In the genomic region with DNA sequence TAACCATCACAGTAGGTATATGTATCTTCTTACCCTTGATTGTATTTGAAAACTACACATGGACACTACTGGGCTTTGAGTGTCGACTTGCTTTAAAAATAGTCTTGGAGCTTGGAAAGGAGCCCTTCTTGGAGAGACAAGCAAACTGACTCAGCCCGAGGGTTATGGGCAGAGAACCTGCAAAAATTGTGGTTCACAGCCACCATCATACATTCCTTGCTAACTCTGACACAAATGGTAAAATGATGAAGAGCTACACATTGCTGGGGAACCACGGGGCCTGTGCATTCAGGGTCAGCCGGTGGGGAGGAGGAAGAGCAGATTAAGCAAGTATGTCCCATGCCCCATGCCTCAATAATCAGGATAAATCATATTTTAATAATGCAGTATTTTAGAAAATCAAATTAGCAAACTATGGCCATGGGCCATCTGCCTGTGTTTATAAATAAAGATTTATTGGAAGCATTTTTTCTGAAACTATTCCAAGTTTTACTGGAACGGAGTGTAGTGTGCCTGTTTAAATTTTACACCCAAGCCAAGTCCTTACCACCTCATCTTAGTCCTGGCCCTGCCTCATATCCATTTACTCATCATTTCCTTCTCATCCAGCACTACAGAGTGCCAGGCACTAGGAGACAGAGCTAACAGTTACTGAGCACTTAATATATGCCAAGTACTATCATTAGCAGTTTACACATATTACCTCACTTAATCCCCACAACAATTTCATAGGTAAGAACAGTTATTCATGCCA, we compare ENCODE assay signal across 14 cellular contexts.
DNase-seq lines count a peak whose midpoint lies in the region; ATAC-seq and TF ChIP-seq lines count a peak whose summit lies in the region.
"Had no signal": no experiment of that assay in that cellular context is flagged by ENCODE, and none has a peak within 500 bp of the region (broad histone marks: within the 10 kb centered on the region; RNA-seq: fewer than 3 reads in every experiment).

No MANE protein-coding gene starts in this region.

- H3K27me3 Mint-ChIP-seq in activated CD8-positive, alpha-beta T cell treated with anti-CD3 and anti-CD28 coated beads, Interleukin-2, amount 10 ng/mL, durations not matched to agents 7 days and 5 days (ENCODE audit: low read depth): peaks cover 5% of the 10 kb centered on the region
- H3K27me3 Mint-ChIP-seq: type B pancreatic cell had no signal

- no peaks in the 10 kb centered on the region for H3K36me3 ChIP-seq in brain microvascular endothelial cell (replicated peaks)
- no peaks in the 10 kb centered on the region for H3K36me3 ChIP-seq in spleen
- H3K36me3 ChIP-seq in gastrocnemius medialis: no peaks in the 10 kb centered on the region
- H3K36me3 ChIP-seq: pancreas had no signal

- H3K4me1 ChIP-seq in spleen (peaks cover 20 to 68% (median 45%) of the 10 kb centered on the region in 6 donors), gastrocnemius medialis (peaks cover 0 to 7% of the 10 kb centered on the region in 2 donors)
- H3K4me1 ChIP-seq: pancreas, SJCRH30 had no signal

- 86 to 93% (median 92%) methylated on average over 5 of the region's 5 CpGs for WGBS in spleen, 5 donors

- H3K4me3 Mint-ChIP-seq in activated CD8-positive, alpha-beta T cell treated with anti-CD3 and anti-CD28 coated beads, Interleukin-2, amount 10 ng/mL, durations not matched to agents 7 days and 5 days: no peak overlapping the region
- H3K4me3 Mint-ChIP-seq: type B pancreatic cell had no signal

- in situ Hi-C loops in brain microvascular endothelial cell (cut with HindIII; ENCODE audit: low pct_ligation_motif_present, low sequenced_read_pairs): no loop called here
- in situ Hi-C loops in gastrocnemius medialis (cut with MboI; ENCODE audit: low sequenced_read_pairs in 4 of 4): no loop called here

- intact Hi-C loops in spleen (cut with DNase I; ENCODE audit: low total_unique reads): no loop called here
- intact Hi-C loops in gastrocnemius medialis (cut with DNase I; ENCODE audit: low total_unique reads): no loop called here

- peaks cover 0 to 10% of the 10 kb centered on the region in 2 donors for H3K9me3 Mint-ChIP-seq in activated naive CD4-positive, alpha-beta T cell treated with anti-CD3 and anti-CD28 coated beads, Interleukin-2, amount 50 U/mL, for 72 hours
- no peaks in the 10 kb centered on the region for H3K9me3 Mint-ChIP-seq in activated CD8-positive, alpha-beta T cell treated with anti-CD3 and anti-CD28 coated beads, Interleukin-2, amount 10 ng/mL, durations not matched to agents 7 days and 5 days (ENCODE audit: insufficient read depth)
- H3K9me3 Mint-ChIP-seq: type B pancreatic cell had no signal

- no peaks in the 10 kb centered on the region for H3K27me3 ChIP-seq in brain microvascular endothelial cell (replicated peaks)
- H3K27me3 ChIP-seq in spleen (replicated peaks in 1 of 7): no peaks in the 10 kb centered on the region
- H3K27me3 ChIP-seq in gastrocnemius medialis: no peaks in the 10 kb centered on the region
- H3K27me3 ChIP-seq: pancreas, SJCRH30 had no signal

- no peak for ATAC-seq in activated naive CD4-positive, alpha-beta T cell treated with anti-CD3 and anti-CD28 coated beads, Interleukin-2, amount 50 U/mL, for 72 hours
- ATAC-seq in gastrocnemius medialis: no peak
- ATAC-seq in activated CD8-positive, alpha-beta T cell treated with anti-CD3 and anti-CD28 coated beads, Interleukin-2, amount 10 ng/mL, durations not matched to agents 7 days and 5 days: no peak
- ATAC-seq: pancreas had no signal

- H3K27ac Mint-ChIP-seq in activated naive CD4-positive, alpha-beta T cell treated with anti-CD3 and anti-CD28 coated beads, Interleukin-2, amount 50 U/mL, for 72 hours: peak overlapping the region; percentile 73 to 79
- no peak overlapping the region for H3K27ac Mint-ChIP-seq in activated CD8-positive, alpha-beta T cell treated with anti-CD3 and anti-CD28 coated beads, Interleukin-2, amount 10 ng/mL, durations not matched to agents 7 days and 5 days
- H3K27ac Mint-ChIP-seq: type B pancreatic cell had no signal

- POLR2A ChIA-PET in activated CD8-positive, alpha-beta T cell treated with anti-CD3 and anti-CD28 coated beads, Interleukin-2, amount 10 ng/mL, durations not matched to agents 7 days and 5 days (lab: Charles Lee): no interaction called here

- no peaks in the 10 kb centered on the region for H3K9me3 ChIP-seq in spleen
- H3K9me3 ChIP-seq in gastrocnemius medialis: no peaks in the 10 kb centered on the region
- H3K9me3 ChIP-seq: pancreas, SJCRH30 had no signal

- no peak overlapping the region for H3K27ac ChIP-seq in brain microvascular endothelial cell
- H3K27ac ChIP-seq in spleen: peak overlapping the region in 5 of 8 donors; percentile 15 to 88 (median 81)
- H3K27ac ChIP-seq in gastrocnemius medialis: no peak overlapping the region
- H3K27ac ChIP-seq: pancreas, SJCRH30 had no signal

- H3K36me3 Mint-ChIP-seq in activated naive CD4-positive, alpha-beta T cell treated with anti-CD3 and anti-CD28 coated beads, Interleukin-2, amount 50 U/mL, for 72 hours: peaks cover 0 to 19% of the 10 kb centered on the region in 2 donors
- H3K36me3 Mint-ChIP-seq in activated CD8-positive, alpha-beta T cell treated with anti-CD3 and anti-CD28 coated beads, Interleukin-2, amount 10 ng/mL, durations not matched to agents 7 days and 5 days (ENCODE audit: low read depth): no peaks in the 10 kb centered on the region

- H3K4me3 ChIP-seq in brain microvascular endothelial cell (ENCODE audit: low read depth, low read length): no peak overlapping the region
- H3K4me3 ChIP-seq in spleen: no peak overlapping the region
- no peak overlapping the region for H3K4me3 ChIP-seq in gastrocnemius medialis
- H3K4me3 ChIP-seq: pancreas, SJCRH30 had no signal

- H3K4me1 Mint-ChIP-seq in activated CD8-positive, alpha-beta T cell treated with anti-CD3 and anti-CD28 coated beads, Interleukin-2, amount 10 ng/mL, durations not matched to agents 7 days and 5 days (ENCODE audit: low read depth): peaks cover 20% of the 10 kb centered on the region

- CTCF ChIA-PET in activated CD8-positive, alpha-beta T cell treated with anti-CD3 and anti-CD28 coated beads, Interleukin-2, amount 10 ng/mL, durations not matched to agents 7 days and 5 days (lab: Charles Lee): interaction anchor here (0.7 kb wide), 1 partner anchor 72 kb away, joined by 4 read pairs; no protein-coding TSS in a partner anchor

- no peak for TF ChIP-seq CTCF in brain microvascular endothelial cell (IDR thresholded peaks at IDR 0.05; ENCODE audit: low read depth, low read length, missing control alignments)
- no peak for TF ChIP-seq CTCF in spleen (IDR thresholded peaks at IDR 0.05 in 8 of 11, conservative IDR thresholded peaks at IDR 0.05 in 3 of 11)
- TF ChIP-seq CTCF in gastrocnemius medialis (IDR thresholded peaks at IDR 0.05 in 4 of 5, conservative IDR thresholded peaks at IDR 0.05 in 1 of 5): no peak

- DNase-seq in activated naive CD4-positive, alpha-beta T cell treated with anti-CD3 and anti-CD28 coated beads, Interleukin-2, amount 50 U/mL, for 72 hours (ENCODE audit: low spot score in 2 of 2): no peak
- DNase-seq in activated naive CD4-positive, alpha-beta T cell treated with anti-CD3 and anti-CD28 coated beads, Interleukin-2, amount 50 U/mL, for 16 hours: no peak
- DNase-seq in HT1080 (ENCODE audit: low read depth): peak; percentile 28
- peak; percentile 33 for DNase-seq in brain microvascular endothelial cell
- no peak for DNase-seq in spleen
- DNase-seq in gastrocnemius medialis: no peak
- DNase-seq in NCI-H1694 (lab: John Stamatoyannopoulos, UW): no peak
- DNase-seq in activated CD8-positive, alpha-beta T cell treated with anti-CD3 and anti-CD28 coated beads, Interleukin-2, amount 10 ng/mL, durations not matched to agents 7 days and 5 days: no peak
- DNase-seq: DMS53; effector CD4-positive, alpha-beta T cell; MV-4-11; pancreas; SJCRH30 had no signal

- TF ChIP-seq POLR2A in spleen (IDR thresholded peaks at IDR 0.05) (no peak), gastrocnemius medialis (IDR thresholded peaks at IDR 0.05) (no peak)

Comparison
In these comparisons a context has a peak if more than half of its experiments do, and no peak if none do; other contexts are left out.
1. DNase-seq: peak in HT1080 (single experiment) and brain microvascular endothelial cell (single experiment); none in activated naive CD4-positive, alpha-beta T cell treated with anti-CD3 and anti-CD28 coated beads, Interleukin-2, amount 50 U/mL, for 72 hours (0 of 2), activated naive CD4-positive, alpha-beta T cell treated with anti-CD3 and anti-CD28 coated beads, Interleukin-2, amount 50 U/mL, for 16 hours (single experiment), spleen (single experiment), gastrocnemius medialis (0 of 2), NCI-H1694 (single experiment) and activated CD8-positive, alpha-beta T cell treated with anti-CD3 and anti-CD28 coated beads, Interleukin-2, amount 10 ng/mL, durations not matched to agents 7 days and 5 days (single experiment).
2. H3K27ac ChIP-seq: peak in spleen (5 of 8); none in brain microvascular endothelial cell (single experiment) and gastrocnemius medialis (0 of 4).